Comparison of ENCODE assay signal across 23 cellular contexts in the genomic region with DNA sequence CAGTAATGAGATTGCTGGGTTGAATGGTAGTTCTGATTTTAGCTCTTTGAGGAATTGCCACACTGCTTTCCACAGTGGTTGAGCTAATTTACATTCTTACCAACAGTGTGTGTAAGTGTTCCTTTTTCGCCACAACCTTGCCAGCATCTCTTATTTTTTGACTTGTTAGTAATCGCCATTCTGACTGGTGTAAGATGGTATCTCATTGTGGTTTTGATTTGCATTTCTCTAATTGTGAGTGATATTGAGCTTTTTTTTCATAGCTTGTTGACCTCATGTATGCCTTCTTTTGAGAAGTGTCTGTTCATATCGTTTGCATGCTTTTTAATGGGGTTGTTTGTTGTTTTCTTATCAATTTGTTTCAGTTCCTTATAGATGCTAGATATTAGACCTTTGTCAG.
DNase-seq lines count a peak whose midpoint lies in the region; ATAC-seq, FAIRE-seq and TF ChIP-seq lines count a peak whose summit lies in the region.
"Had no signal": no experiment of that assay in that cellular context is flagged by ENCODE, and none has a peak within 500 bp of the region (broad histone marks: within the 10 kb centered on the region; RNA-seq: fewer than 3 reads in every experiment).

No MANE protein-coding gene starts in this region.

- intact Hi-C loops in uterus (cut with DNase I; ENCODE audit: low total_unique reads): no loop called here

- no peaks in the 10 kb centered on the region for H3K27me3 Mint-ChIP-seq in effector memory CD8-positive, alpha-beta T cell
- H3K27me3 Mint-ChIP-seq: CD4-positive, alpha-beta T cell had no signal

- ATAC-seq in GM18867 (IDR thresholded peaks at IDR 0.05; ENCODE audit: unreplicated experiment) (peak; percentile 62), HG03354 (IDR thresholded peaks at IDR 0.05; ENCODE audit: poor library complexity, severe bottlenecking, unreplicated experiment) (peak; percentile 54), HG03439 (IDR thresholded peaks at IDR 0.05; ENCODE audit: unreplicated experiment) (no peak)
- peak; percentile 27 for ATAC-seq in effector memory CD8-positive, alpha-beta T cell (replicated peaks)
- ATAC-seq: SK-N-SH treated with all-trans-retinoic acid at 6 μM for 48 hours had no signal

- H3K4me3 ChIP-seq in GM12865 (ENCODE audit: low read depth, low read length) (no peak overlapping the region), uterus (no peak overlapping the region)
- H3K4me3 ChIP-seq: PC-9 had no signal

- no peak for FAIRE-seq in RCC 7860 (lab: Jason Lieb, UNC)

- H3K27ac ChIP-seq in uterus: no peak overlapping the region
- H3K27ac ChIP-seq: HL-60, PC-9, RWPE1 had no signal

- no peaks in the 10 kb centered on the region for H3K9me3 Mint-ChIP-seq in effector memory CD8-positive, alpha-beta T cell

- H3K36me3 Mint-ChIP-seq in effector memory CD8-positive, alpha-beta T cell (ENCODE audit: insufficient read depth): no peaks in the 10 kb centered on the region

- H3K4me1 Mint-ChIP-seq in effector memory CD8-positive, alpha-beta T cell (ENCODE audit: low read depth in 2 of 2): no peaks in the 10 kb centered on the region

- no peaks in the 10 kb centered on the region for H3K4me1 ChIP-seq in uterus

- H3K9me3 ChIP-seq in uterus: no peaks in the 10 kb centered on the region

- peak; percentile 44 for DNase-seq in GM12865 (ENCODE audit: low read depth)
- DNase-seq in effector memory CD8-positive, alpha-beta T cell: no peak
- no peak for DNase-seq in SHP77 (lab: John Stamatoyannopoulos, UW)
- DNase-seq in RCC 7860 (ENCODE audit: low spot score): no peak
- DNase-seq in uterus: no peak
- DNase-seq: CD4-positive, alpha-beta T cell; DND-41; GOT3; HCEC 1CT; KBM-7; NCI-H1092; NCI-H1436; NCI-H187 treated with DMSO at 0.1 percent for 48 hours; NCI-H2107; NCI-H446 treated with DMSO at 0.1 percent for 48 hours; PC-9; SIG-M5 had no signal

- TF ChIP-seq CTCF in GM12865 (IDR thresholded peaks at IDR 0.05; ENCODE audit: insufficient read depth, low read depth, low read length, missing control alignments) (no peak), uterus (IDR thresholded peaks at IDR 0.05) (no peak)

- no peak for TF ChIP-seq POLR2A in uterus (IDR thresholded peaks at IDR 0.05)

- no peaks in the 10 kb centered on the region for H3K27me3 ChIP-seq in uterus

- no peak overlapping the region for H3K27ac Mint-ChIP-seq in effector memory CD8-positive, alpha-beta T cell
- H3K27ac Mint-ChIP-seq: CD4-positive, alpha-beta T cell had no signal

- no peaks in the 10 kb centered on the region for H3K36me3 ChIP-seq in uterus

- H3K4me3 Mint-ChIP-seq in effector memory CD8-positive, alpha-beta T cell: no peak overlapping the region
- H3K4me3 Mint-ChIP-seq: CD4-positive, alpha-beta T cell had no signal
